Comparison of ENCODE assay signal across 10 cellular contexts in the genomic region with DNA sequence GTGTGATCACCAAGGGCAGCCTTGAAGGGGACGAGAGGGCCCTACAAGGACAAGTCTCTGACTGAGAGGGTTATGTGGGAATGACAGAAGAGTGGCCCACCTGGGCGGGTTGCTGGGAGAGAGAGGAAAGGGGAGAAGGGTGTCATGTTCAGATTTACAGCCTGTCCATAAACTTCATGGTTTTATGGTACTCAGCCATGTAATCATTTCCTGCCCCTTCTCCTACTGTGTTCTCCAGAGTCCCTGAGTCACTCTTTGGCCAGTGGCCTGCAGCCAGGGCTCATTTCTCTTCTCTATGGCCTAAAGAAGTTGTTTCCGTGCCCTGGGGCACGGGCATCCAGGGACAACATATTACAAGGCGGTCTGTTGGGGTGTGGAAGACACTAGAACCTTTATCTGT. TPM values are rescaled to one million over a fixed set of nuclear protein-coding genes. Genes with fewer than 3 reads are reported as not detected.
DNase-seq lines count a peak whose midpoint lies in the region; ATAC-seq, FAIRE-seq and TF ChIP-seq lines count a peak whose summit lies in the region.
"Had no signal": no experiment of that assay in that cellular context is flagged by ENCODE, and none has a peak within 500 bp of the region (broad histone marks: within the 10 kb centered on the region; RNA-seq: fewer than 3 reads in every experiment).

No MANE protein-coding gene starts in this region.

- H3K9me3 ChIP-seq in left ventricle myocardium inferior (replicated peaks) (no peaks in the 10 kb centered on the region), right cardiac atrium (ENCODE audit: control insufficient read depth, low read length) (no peaks in the 10 kb centered on the region)

- in situ Hi-C loops in KBM-7 (cut with MboI; ENCODE audit: low pct_unique_long_range_greater_than_20kb, low sequenced_read_pairs) = no loop called here

- no peaks in the 10 kb centered on the region for H3K27me3 ChIP-seq in left ventricle myocardium inferior (ENCODE audit: low read depth)
- H3K27me3 ChIP-seq in right cardiac atrium (ENCODE audit: control insufficient read depth, insufficient read depth) = no peaks in the 10 kb centered on the region
- H3K27me3 ChIP-seq: neural progenitor cell had no signal

- H3K4me3 ChIP-seq in left ventricle myocardium inferior = no peak overlapping the region
- H3K4me3 ChIP-seq in right cardiac atrium (ENCODE audit: low read length) = no peak overlapping the region
- H3K4me3 ChIP-seq: neural progenitor cell had no signal

- peak; percentile 42 for FAIRE-seq in urothelium cell line (lab: Jason Lieb, UNC)
- FAIRE-seq: D721Med had no signal

- H3K27ac ChIP-seq in left ventricle myocardium inferior (replicated peaks) (no peak overlapping the region), right cardiac atrium (ENCODE audit: low read length) (no peak overlapping the region)
- H3K27ac ChIP-seq: neural progenitor cell had no signal

- WGBS in right cardiac atrium = 70% methylated on average over 5 of the region's 5 CpGs

- ATAC-seq in left cardiac atrium (peak; percentile 44 to 55), right cardiac atrium (peak; percentile 37 to 63), GM19395 (IDR thresholded peaks at IDR 0.05; ENCODE audit: unreplicated experiment) (no peak)

- peak; percentile 40 for DNase-seq in left cardiac atrium
- no peak for DNase-seq in left ventricle myocardium inferior
- peak; percentile 78 for DNase-seq in T1000 (lab: John Stamatoyannopoulos, UW)
- peak; percentile 60 to 69 (median 69) for DNase-seq in right cardiac atrium
- DNase-seq in urothelium cell line (ENCODE audit: low spot score) = peak; percentile 89
- DNase-seq in stimulated activated CD4-positive, alpha-beta T cell treated with anti-CD3 and anti-CD28 coated beads, Interleukin-4, amount 100 ng/mL, for 4 hours = no peak
- DNase-seq in KBM-7 = no peak

- no peaks in the 10 kb centered on the region for H3K36me3 ChIP-seq in left ventricle myocardium inferior
- H3K36me3 ChIP-seq: neural progenitor cell had no signal

- no peak for TF ChIP-seq CTCF in left ventricle myocardium inferior (IDR thresholded peaks at IDR 0.05; ENCODE audit: borderline replicate concordance)

- intact Hi-C loops in left cardiac atrium (cut with DNase I) = loop anchor here in 1 of 2 donors (5.0 to 10.0 kb wide), 2 partner anchors 142 to 375 kb away; no protein-coding TSS in a partner anchor
- intact Hi-C loops in left ventricle myocardium inferior (cut with micrococcal nuclease) = no loop called here
- intact Hi-C loops in right cardiac atrium (cut with DNase I) = no loop called here

- H3K4me1 ChIP-seq in left ventricle myocardium inferior (no peaks in the 10 kb centered on the region), right cardiac atrium (ENCODE audit: control insufficient read depth, insufficient read depth, low read length) (no peaks in the 10 kb centered on the region)
- H3K4me1 ChIP-seq: neural progenitor cell had no signal

RNA-seq across cellular contexts. Expression of gene DDX47, which starts 26.7 kb away (rescaled TPM):
- total RNA-seq in left cardiac atrium (10 to 100 TPM; 29.7 to 31.6 TPM), left ventricle myocardium inferior (26.7 TPM), right cardiac atrium (10 to 100 TPM; 31.9 to 33.3 (median 32.6) TPM)
- polyA plus RNA-seq in right cardiac atrium = 23.0 TPM

RNA-seq across cellular contexts. Expression of gene GPRC5A, which starts 51.5 kb away (rescaled TPM):
- 1 to 10 TPM; 2.6 to 5.6 TPM for total RNA-seq in left cardiac atrium
- total RNA-seq in left ventricle myocardium inferior = 0.77 TPM
- total RNA-seq in right cardiac atrium = 1 to 10 TPM; 1.3 to 8.0 (median 5.4) TPM
- 3.7 TPM for polyA plus RNA-seq in right cardiac atrium

RNA-seq across cellular contexts. Expression of gene APOLD1, which starts 54.4 kb away (rescaled TPM):
- total RNA-seq in left cardiac atrium (10 to 100 TPM; 36.0 to 56.7 TPM), left ventricle myocardium inferior (22.0 TPM), right cardiac atrium (10 to 100 TPM; 15.0 to 43.0 (median 16.6) TPM)
- polyA plus RNA-seq in right cardiac atrium = 20.9 TPM

Comparison
In these comparisons a context has a peak if more than half of its experiments do, and no peak if none do; other contexts are left out.
1. DNase-seq: peak in left cardiac atrium (single experiment), T1000 (single experiment), right cardiac atrium (3 of 3) and urothelium cell line (single experiment); none in left ventricle myocardium inferior (single experiment), stimulated activated CD4-positive, alpha-beta T cell treated with anti-CD3 and anti-CD28 coated beads, Interleukin-4, amount 100 ng/mL, for 4 hours (0 of 2) and KBM-7 (single experiment).